Comparison of ENCODE assay signal across 8 cellular contexts in genomic region chr2:25851740-25852503, GRCh38. TPM values are rescaled to one million over a fixed set of nuclear protein-coding genes. Genes with fewer than 3 reads are reported as not detected.
DNase-seq lines count a peak whose midpoint lies in the region; ATAC-seq and TF ChIP-seq lines count a peak whose summit lies in the region.

No MANE protein-coding gene starts in this region.

- TF ChIP-seq RAD21 in HCT116 (IDR thresholded peaks at IDR 0.05; ENCODE audit: low read depth), result peak; percentile 74

- no peak overlapping the region for H3K9ac ChIP-seq in HCT116 (ENCODE audit: low read length)

- H3K9me3 Mint-ChIP-seq in effector memory CD8-positive, alpha-beta T cell, result no peaks in the 10 kb centered on the region

- H3K27ac ChIP-seq in HCT116 (ENCODE audit: low read depth, low read length) (no peak overlapping the region), tibial artery (peak overlapping the region in 1 of 2 donors; percentile 43)

- no peak overlapping the region for H2AFZ ChIP-seq in HCT116 (ENCODE audit: low read depth, low read length, poor library complexity, severe bottlenecking)

- H3K4me1 ChIP-seq in HCT116 (ENCODE audit: control insufficient read depth in 1 of 2, insufficient read depth in 2 of 2, low read length in 2 of 2), result peaks cover 0 to 9% of the 10 kb centered on the region in 2 experiments; a peak in 3 of 4 replicates
- H3K4me1 ChIP-seq in tibial artery, result peaks cover 0 to 14% (median 4%) of the 10 kb centered on the region in 4 donors

- peak; percentile 17 for DNase-seq in activated T-cell treated with anti-CD3 and anti-CD28 coated beads for 24 hours (ENCODE audit: low read depth)
- DNase-seq in activated T-cell treated with anti-CD3 and anti-CD28 coated beads, Interleukin-2, amount 50 U/mL, for 1 hour, result no peak
- DNase-seq in HCT116 (ENCODE audit: low read depth, low spot score), result peak; percentile 41
- DNase-seq in MV-4-11 (lab: John Stamatoyannopoulos, UW), result peak; percentile 87
- DNase-seq in UCSD-AML1 (lab: John Stamatoyannopoulos, UW; ENCODE audit: unreplicated experiment), result peak; percentile 33
- peak; percentile 23 to 45 (median 29) for DNase-seq in effector memory CD8-positive, alpha-beta T cell
- DNase-seq in midbrain (lab: John Stamatoyannopoulos, UW), result peak; percentile 31
- DNase-seq in tibial artery, result no peak

- TF ChIP-seq CTCF in HCT116 (IDR thresholded peaks at IDR 0.05 in 2 of 3, conservative IDR thresholded peaks at IDR 0.05 in 1 of 3; ENCODE audit: borderline replicate concordance in 1 of 3, insufficient read depth in 1 of 3, low read depth in 2 of 3, low read length in 2 of 3) (peak; percentile 62 to 75 (median 68); a peak in 5 of 6 replicates), tibial artery (IDR thresholded peaks at IDR 0.05) (peak; percentile 56 to 77)

- no peaks in the 10 kb centered on the region for H3K27me3 ChIP-seq in HCT116 (ENCODE audit: insufficient read depth, low read length)
- H3K27me3 ChIP-seq in tibial artery, result no peaks in the 10 kb centered on the region

- peaks cover 23 to 43% of the 10 kb centered on the region in 2 donors for H3K4me1 Mint-ChIP-seq in effector memory CD8-positive, alpha-beta T cell (ENCODE audit: low read depth in 2 of 2)

- intact Hi-C loops in HCT116 (cut with micrococcal nuclease), result loop anchor here (2.0 to 5.0 kb wide), 2 partner anchors 245 to 293 kb away; no protein-coding TSS in a partner anchor
- intact Hi-C loops in tibial artery (cut with DNase I; ENCODE audit: low total_unique reads), result no loop called here

- H3K4me3 ChIP-seq in HCT116 (replicated peaks in 1 of 2; ENCODE audit: low read depth in 1 of 2, low read length in 2 of 2) (no peak overlapping the region), tibial artery (no peak overlapping the region)

- H3K4me3 Mint-ChIP-seq in effector memory CD8-positive, alpha-beta T cell, result peak overlapping the region; percentile 60 to 73

- RAD21 ChIA-PET in HCT116 (lab: Charles Lee; ENCODE audit: low non-redundant PET in 1 of 2, low total read pairs in 2 of 2, uncharacterized antibody in 2 of 2, unreplicated experiment in 2 of 2), result no interaction called here

- H3K9me2 ChIP-seq in HCT116 (ENCODE audit: insufficient read depth), result no peaks in the 10 kb centered on the region

- no TSS peak for BruUV-seq in HCT116 (replicated peaks; lab: Mats Ljungman, UMichigan)

- H3K36me3 ChIP-seq in HCT116 (ENCODE audit: control insufficient read depth in 1 of 2, insufficient read depth in 2 of 2, low read length in 2 of 2), result no peaks in the 10 kb centered on the region
- no peaks in the 10 kb centered on the region for H3K36me3 ChIP-seq in tibial artery

- peak; percentile 87 for ATAC-seq in HCT116
- ATAC-seq in effector memory CD8-positive, alpha-beta T cell (replicated peaks), result peak; percentile 99

- peak overlapping the region; percentile 30 for H3K4me2 ChIP-seq in HCT116 (ENCODE audit: low read length)

- POLR2A ChIA-PET in HCT116 (lab: Charles Lee), result no interaction called here

- no peaks in the 10 kb centered on the region for H4K20me1 ChIP-seq in HCT116 (ENCODE audit: insufficient read depth)

- CTCF ChIA-PET in HCT116 (lab: Charles Lee), result interaction anchor here (0.7 to 2.1 kb wide), 13 partner anchors 9 to 293 kb away, joined by 3 to 10 read pairs (median 5); partner anchors contain the start of gene ASXL2

- peaks cover 9% of the 10 kb centered on the region for H3K36me3 Mint-ChIP-seq in effector memory CD8-positive, alpha-beta T cell (ENCODE audit: insufficient read depth)

- no peak for TF ChIP-seq POLR2A in HCT116 (IDR thresholded peaks at IDR 0.05; ENCODE audit: borderline replicate concordance, extremely low read depth, insufficient read depth, insufficient read length)

- H3K27ac Mint-ChIP-seq in effector memory CD8-positive, alpha-beta T cell, result peak overlapping the region; percentile 24 to 55

- no peaks in the 10 kb centered on the region for H3K27me3 Mint-ChIP-seq in effector memory CD8-positive, alpha-beta T cell

- H3K9me3 ChIP-seq in HCT116 (ENCODE audit: control insufficient read depth in 1 of 2, insufficient read depth in 1 of 2, low read depth in 1 of 2, low read length in 2 of 2), result no peaks in the 10 kb centered on the region
- H3K9me3 ChIP-seq in tibial artery, result no peaks in the 10 kb centered on the region

- H3K79me2 ChIP-seq in HCT116 (ENCODE audit: insufficient read depth, low read length), result peaks cover 54% of the 10 kb centered on the region

TF ChIP-seq in HCT116, 20 proteins besides CTCF, POLR2A, EP300 and RAD21:
- no peak for TF ChIP-seq SP1 (IDR thresholded peaks at IDR 0.05; ENCODE audit: low read depth)
- no peak for TF ChIP-seq ZFX (IDR thresholded peaks at IDR 0.05)
- no peak for TF ChIP-seq ELF1 (IDR thresholded peaks at IDR 0.05; ENCODE audit: borderline replicate concordance, low read depth)
- TF ChIP-seq SIN3A (IDR thresholded peaks at IDR 0.05; ENCODE audit: low read depth), result no peak
- no peak for TF ChIP-seq EZH2phosphoT487 (IDR thresholded peaks at IDR 0.05; ENCODE audit: borderline replicate concordance)
- TF ChIP-seq REST (IDR thresholded peaks at IDR 0.05; ENCODE audit: low read depth), result no peak
- no peak for TF ChIP-seq FOSL1 (IDR thresholded peaks at IDR 0.05; ENCODE audit: low read depth)
- TF ChIP-seq ATF3 (IDR thresholded peaks at IDR 0.05), result no peak
- no peak for TF ChIP-seq EGR1 (IDR thresholded peaks at IDR 0.05; ENCODE audit: low read depth)
- no peak for TF ChIP-seq JUND (IDR thresholded peaks at IDR 0.05)
- TF ChIP-seq POLR2AphosphoS5 (IDR thresholded peaks at IDR 0.05; ENCODE audit: low read depth, low read length), result no peak
- no peak for TF ChIP-seq CBX3 (IDR thresholded peaks at IDR 0.05; ENCODE audit: low read depth)
- TF ChIP-seq YY1 (IDR thresholded peaks at IDR 0.05; ENCODE audit: extremely low read depth, insufficient replicate concordance, low read depth, low read length), result no peak
- TF ChIP-seq MAX (IDR thresholded peaks at IDR 0.05), result no peak
- TF ChIP-seq ZNF274 (IDR thresholded peaks at IDR 0.05; ENCODE audit: low read depth, low read length), result no peak
- TF ChIP-seq EZH2 (IDR thresholded peaks at IDR 0.05), result no peak
- no peak for TF ChIP-seq SRF (IDR thresholded peaks at IDR 0.05; ENCODE audit: low read depth)
- no peak for TF ChIP-seq TCF7L2 (IDR thresholded peaks at IDR 0.05; ENCODE audit: borderline replicate concordance, extremely low read depth, insufficient read depth, insufficient read length)

RNA-seq across cellular contexts. Expression of gene ASXL2, which starts 26.4 kb away (rescaled TPM):
- 29.2 TPM for total RNA-seq in HCT116 (2021; ENCODE audit: unreplicated experiment)
- 9.4 and 12.5 TPM in 2 replicates for polyA plus RNA-seq in HCT116 (2012)

Comparison
In these comparisons a context has a peak if more than half of its experiments do, and no peak if none do; other contexts are left out.
1. DNase-seq: peak in activated T-cell treated with anti-CD3 and anti-CD28 coated beads for 24 hours (single experiment), HCT116 (single experiment), MV-4-11 (single experiment), UCSD-AML1 (single experiment), effector memory CD8-positive, alpha-beta T cell (3 of 3) and midbrain (single experiment); none in activated T-cell treated with anti-CD3 and anti-CD28 coated beads, Interleukin-2, amount 50 U/mL, for 1 hour (single experiment) and tibial artery (0 of 2).